Comparison of ENCODE assay signal across 1 cellular context in the genomic region with DNA sequence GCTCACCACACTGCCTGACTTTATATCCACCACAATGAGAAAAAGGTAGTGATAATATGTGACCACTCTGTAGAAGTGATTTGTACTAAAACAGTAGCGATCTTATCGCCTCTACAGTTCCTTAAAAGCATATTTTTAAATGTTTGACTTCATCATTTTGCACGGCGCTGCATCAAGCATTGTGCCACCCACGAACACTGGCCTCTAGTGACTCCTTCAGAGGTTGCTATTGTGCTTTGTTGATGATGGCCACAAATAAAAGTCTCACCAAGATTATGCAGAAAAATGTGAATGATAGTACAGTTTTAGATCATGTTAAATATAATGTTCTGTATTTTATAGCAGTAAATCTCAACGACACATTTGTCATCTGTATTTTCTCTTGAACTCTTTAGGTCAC.
TF ChIP-seq lines count a peak whose summit lies in the region.

No MANE protein-coding gene starts in this region.

TF ChIP-seq in GM23338, 12 proteins besides CTCF, POLR2A, EP300 and RAD21 (continued from another document):
- TF ChIP-seq, protein P1, sequence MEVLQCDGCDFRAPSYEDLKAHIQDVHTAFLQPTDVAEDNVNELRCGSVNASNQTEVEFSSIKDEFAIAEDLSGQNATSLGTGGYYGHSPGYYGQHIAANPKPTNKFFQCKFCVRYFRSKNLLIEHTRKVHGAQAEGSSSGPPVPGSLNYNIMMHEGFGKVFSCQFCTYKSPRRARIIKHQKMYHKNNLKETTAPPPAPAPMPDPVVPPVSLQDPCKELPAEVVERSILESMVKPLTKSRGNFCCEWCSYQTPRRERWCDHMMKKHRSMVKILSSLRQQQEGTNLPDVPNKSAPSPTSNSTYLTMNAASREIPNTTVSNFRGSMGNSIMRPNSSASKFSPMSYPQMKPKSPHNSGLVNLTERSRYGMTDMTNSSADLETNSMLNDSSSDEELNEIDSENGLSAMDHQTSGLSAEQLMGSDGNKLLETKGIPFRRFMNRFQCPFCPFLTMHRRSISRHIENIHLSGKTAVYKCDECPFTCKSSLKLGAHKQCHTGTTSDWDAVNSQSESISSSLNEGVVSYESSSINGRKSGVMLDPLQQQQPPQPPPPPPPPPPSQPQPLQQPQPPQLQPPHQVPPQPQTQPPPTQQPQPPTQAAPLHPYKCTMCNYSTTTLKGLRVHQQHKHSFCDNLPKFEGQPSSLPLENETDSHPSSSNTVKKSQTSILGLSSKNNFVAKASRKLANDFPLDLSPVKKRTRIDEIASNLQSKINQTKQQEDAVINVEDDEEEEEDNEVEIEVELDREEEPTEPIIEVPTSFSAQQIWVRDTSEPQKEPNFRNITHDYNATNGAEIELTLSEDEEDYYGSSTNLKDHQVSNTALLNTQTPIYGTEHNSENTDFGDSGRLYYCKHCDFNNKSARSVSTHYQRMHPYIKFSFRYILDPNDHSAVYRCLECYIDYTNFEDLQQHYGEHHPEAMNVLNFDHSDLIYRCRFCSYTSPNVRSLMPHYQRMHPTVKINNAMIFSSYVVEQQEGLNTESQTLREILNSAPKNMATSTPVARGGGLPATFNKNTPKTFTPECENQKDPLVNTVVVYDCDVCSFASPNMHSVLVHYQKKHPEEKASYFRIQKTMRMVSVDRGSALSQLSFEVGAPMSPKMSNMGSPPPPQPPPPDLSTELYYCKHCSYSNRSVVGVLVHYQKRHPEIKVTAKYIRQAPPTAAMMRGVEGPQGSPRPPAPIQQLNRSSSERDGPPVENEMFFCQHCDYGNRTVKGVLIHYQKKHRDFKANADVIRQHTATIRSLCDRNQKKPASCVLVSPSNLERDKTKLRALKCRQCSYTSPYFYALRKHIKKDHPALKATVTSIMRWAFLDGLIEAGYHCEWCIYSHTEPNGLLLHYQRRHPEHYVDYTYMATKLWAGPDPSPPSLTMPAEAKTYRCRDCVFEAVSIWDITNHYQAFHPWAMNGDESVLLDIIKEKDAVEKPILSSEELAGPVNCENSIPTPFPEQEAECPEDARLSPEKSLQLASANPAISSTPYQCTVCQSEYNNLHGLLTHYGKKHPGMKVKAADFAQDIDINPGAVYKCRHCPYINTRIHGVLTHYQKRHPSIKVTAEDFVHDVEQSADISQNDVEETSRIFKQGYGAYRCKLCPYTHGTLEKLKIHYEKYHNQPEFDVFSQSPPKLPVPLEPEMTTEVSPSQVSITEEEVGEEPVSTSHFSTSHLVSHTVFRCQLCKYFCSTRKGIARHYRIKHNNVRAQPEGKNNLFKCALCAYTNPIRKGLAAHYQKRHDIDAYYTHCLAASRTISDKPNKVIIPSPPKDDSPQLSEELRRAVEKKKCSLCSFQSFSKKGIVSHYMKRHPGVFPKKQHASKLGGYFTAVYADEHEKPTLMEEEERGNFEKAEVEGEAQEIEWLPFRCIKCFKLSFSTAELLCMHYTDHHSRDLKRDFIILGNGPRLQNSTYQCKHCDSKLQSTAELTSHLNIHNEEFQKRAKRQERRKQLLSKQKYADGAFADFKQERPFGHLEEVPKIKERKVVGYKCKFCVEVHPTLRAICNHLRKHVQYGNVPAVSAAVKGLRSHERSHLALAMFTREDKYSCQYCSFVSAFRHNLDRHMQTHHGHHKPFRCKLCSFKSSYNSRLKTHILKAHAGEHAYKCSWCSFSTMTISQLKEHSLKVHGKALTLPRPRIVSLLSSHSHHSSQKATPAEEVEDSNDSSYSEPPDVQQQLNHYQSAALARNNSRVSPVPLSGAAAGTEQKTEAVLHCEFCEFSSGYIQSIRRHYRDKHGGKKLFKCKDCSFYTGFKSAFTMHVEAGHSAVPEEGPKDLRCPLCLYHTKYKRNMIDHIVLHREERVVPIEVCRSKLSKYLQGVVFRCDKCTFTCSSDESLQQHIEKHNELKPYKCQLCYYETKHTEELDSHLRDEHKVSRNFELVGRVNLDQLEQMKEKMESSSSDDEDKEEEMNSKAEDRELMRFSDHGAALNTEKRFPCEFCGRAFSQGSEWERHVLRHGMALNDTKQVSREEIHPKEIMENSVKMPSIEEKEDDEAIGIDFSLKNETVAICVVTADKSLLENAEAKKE (CRISPR knock-in tag; IDR thresholded peaks at IDR 0.05): no peak
- TF ChIP-seq NANOG (IDR thresholded peaks at IDR 0.05; ENCODE audit: borderline replicate concordance): no peak
- TF ChIP-seq JUNB (IDR thresholded peaks at IDR 0.05; ENCODE audit: unreplicated experiment): no peak
